Comparison of ENCODE assay signal across 1 cellular context in genomic region chr9:88236531-88237453, GRCh38.
TF ChIP-seq lines count a peak whose summit lies in the region.

No MANE protein-coding gene starts in this region.

TF ChIP-seq in H1, 55 proteins besides CTCF, POLR2A, EP300 and RAD21 (continued from another document):
- TF ChIP-seq RFX5 (IDR thresholded peaks at IDR 0.05; ENCODE audit: borderline replicate concordance, low read depth, low read length), result no peak
- TF ChIP-seq CEBPB (IDR thresholded peaks at IDR 0.05; ENCODE audit: low read depth, low read length), result no peak
- TF ChIP-seq, protein P1, sequence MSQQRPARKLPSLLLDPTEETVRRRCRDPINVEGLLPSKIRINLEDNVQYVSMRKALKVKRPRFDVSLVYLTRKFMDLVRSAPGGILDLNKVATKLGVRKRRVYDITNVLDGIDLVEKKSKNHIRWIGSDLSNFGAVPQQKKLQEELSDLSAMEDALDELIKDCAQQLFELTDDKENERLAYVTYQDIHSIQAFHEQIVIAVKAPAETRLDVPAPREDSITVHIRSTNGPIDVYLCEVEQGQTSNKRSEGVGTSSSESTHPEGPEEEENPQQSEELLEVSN (IDR thresholded peaks at IDR 0.05), result no peak
- no peak for TF ChIP-seq PHF8 (conservative IDR thresholded peaks at IDR 0.05; ENCODE audit: low read depth, low read length)
- no peak for TF ChIP-seq TCF12 (IDR thresholded peaks at IDR 0.05; ENCODE audit: low read depth, low read length)
- TF ChIP-seq FOSL1 (IDR thresholded peaks at IDR 0.05; ENCODE audit: insufficient read depth, low read depth, low read length), result no peak
